Comparison of ENCODE assay signal across 8 cellular contexts in the genomic region with DNA sequence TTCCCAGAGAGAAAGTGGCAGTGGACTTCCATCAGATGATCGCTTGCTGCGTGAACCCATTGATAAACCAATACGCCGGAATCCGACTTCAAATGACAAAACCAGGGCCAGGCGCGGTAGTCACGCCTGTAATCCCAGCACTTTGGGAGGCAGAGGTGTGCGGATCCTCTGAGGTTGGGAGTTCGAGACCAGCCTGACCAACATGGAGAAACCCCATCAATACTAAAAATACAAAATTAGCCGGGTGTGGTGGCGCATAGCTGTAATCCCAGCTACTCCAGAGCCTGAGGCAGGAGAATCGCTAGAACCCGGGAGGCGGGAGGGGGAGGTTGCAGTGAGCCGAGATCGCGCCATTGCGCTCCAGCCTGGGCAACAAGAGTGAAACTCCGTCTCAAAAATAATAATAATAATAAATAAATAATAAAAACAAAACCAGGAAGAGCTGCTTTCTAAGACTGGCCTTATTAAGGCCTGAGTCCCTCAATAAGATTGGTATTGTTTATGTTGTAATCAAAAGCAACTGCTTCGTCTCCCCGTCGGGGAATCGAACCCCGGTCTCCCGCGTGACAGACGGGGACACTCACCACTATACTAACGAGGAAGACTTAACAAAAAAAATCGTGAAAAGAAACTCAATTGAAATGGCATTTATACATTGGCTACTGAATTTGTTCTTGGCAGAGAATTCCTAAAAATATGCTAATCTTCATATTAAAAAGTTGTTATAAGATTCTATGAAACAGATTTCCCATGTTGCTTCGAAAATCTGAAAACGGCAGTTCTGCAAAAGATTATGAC.
DNase-seq lines count a peak whose midpoint lies in the region; ATAC-seq, FAIRE-seq and TF ChIP-seq lines count a peak whose summit lies in the region.

No MANE protein-coding gene starts in this region.

- no peaks in the 10 kb centered on the region for H3K9me3 Mint-ChIP-seq in T-helper 2 cell treated with Interferon-gamma antibody and Interleukin-4, amounts not matched to agents 5 μg/mL and 100 μg/mL, for 36 hours

- H3K4me3 Mint-ChIP-seq in T-helper 2 cell treated with Interferon-gamma antibody and Interleukin-4, amounts not matched to agents 5 μg/mL and 100 μg/mL, for 36 hours, result peak overlapping the region; percentile 36

- no peak for TF ChIP-seq POLR2A in GM18505 (IDR thresholded peaks at IDR 0.05; ENCODE audit: borderline replicate concordance, extremely low read depth, insufficient read depth, insufficient read length)

- peaks cover 5% of the 10 kb centered on the region for H3K4me1 Mint-ChIP-seq in T-helper 2 cell treated with Interferon-gamma antibody and Interleukin-4, amounts not matched to agents 5 μg/mL and 100 μg/mL, for 36 hours (ENCODE audit: low read depth)

- DNase-seq in D341Med (ENCODE audit: low spot score) (peak; percentile 48), HTR-8/SVneo (ENCODE audit: insufficient read length, low spot score) (peak; percentile 45), fibroblast of peridontal ligament (ENCODE audit: extremely low read depth) (peak; percentile 59)
- peak; percentile 31 for DNase-seq in T-helper 2 cell treated with Interferon-gamma antibody and Interleukin-4, amounts not matched to agents 5 μg/mL and 100 μg/mL, for 36 hours (ENCODE audit: low spot score)
- peak in 2 of 3 donors; percentile 32 to 60 for DNase-seq in stimulated activated CD4-positive, alpha-beta T cell treated with anti-CD3 and anti-CD28 coated beads, TNF-alpha, amount 100 ng/mL, for 48 hours (ENCODE audit: low read depth in 3 of 3)

- ATAC-seq in HG02610 (IDR thresholded peaks at IDR 0.05; ENCODE audit: unreplicated experiment) (no peak), GM18505 (IDR thresholded peaks at IDR 0.05; ENCODE audit: unreplicated experiment) (no peak), HG02938 (IDR thresholded peaks at IDR 0.05; ENCODE audit: unreplicated experiment) (no peak)

- FAIRE-seq in HTR-8/SVneo (lab: Jason Lieb, UNC), result no peak

- H3K27ac Mint-ChIP-seq in T-helper 2 cell treated with Interferon-gamma antibody and Interleukin-4, amounts not matched to agents 5 μg/mL and 100 μg/mL, for 36 hours, result peak overlapping the region; percentile 67

- no peaks in the 10 kb centered on the region for H3K36me3 Mint-ChIP-seq in T-helper 2 cell treated with Interferon-gamma antibody and Interleukin-4, amounts not matched to agents 5 μg/mL and 100 μg/mL, for 36 hours (ENCODE audit: low read depth)

- peaks cover 40% of the 10 kb centered on the region for H3K27me3 Mint-ChIP-seq in T-helper 2 cell treated with Interferon-gamma antibody and Interleukin-4, amounts not matched to agents 5 μg/mL and 100 μg/mL, for 36 hours (ENCODE audit: low read depth)
